Comparison of ENCODE assay signal across 8 cellular contexts in genomic region chr3:12965999-12966846, GRCh38.
A peak's percentile ranks its signal among the peaks of the same experiment; 100 is the strongest.
DNase-seq lines count a peak whose midpoint lies in the region; ATAC-seq and TF ChIP-seq lines count a peak whose summit lies in the region.

No MANE protein-coding gene starts in this region.

- H3K4me1 ChIP-seq in body of pancreas (peaks cover 65% of the 10 kb centered on the region), lung (ENCODE audit: control insufficient read depth in 2 of 2, insufficient read depth in 2 of 2, low read length in 2 of 2) (peaks cover 36 to 49% of the 10 kb centered on the region in 2 donors), tibial nerve (peaks cover 3 to 76% (median 51%) of the 10 kb centered on the region in 4 donors)

- no peak overlapping the region for H3K27ac Mint-ChIP-seq in activated CD4-positive, alpha-beta memory T cell treated with anti-CD3 and anti-CD28 coated beads for 36 hours
- no peak overlapping the region for H3K27ac Mint-ChIP-seq in activated CD4-positive, alpha-beta memory T cell treated with anti-CD3 and anti-CD28 coated beads, Interleukin-2, amount 10 ng/mL, durations not matched to agents 7 days and 5 days

- H3K36me3 ChIP-seq in body of pancreas (replicated peaks in 1 of 2; ENCODE audit: insufficient read depth in 1 of 2, low read depth in 2 of 2) (no peaks in the 10 kb centered on the region), lung (ENCODE audit: control insufficient read depth in 2 of 2, insufficient read depth in 2 of 2, low read length in 2 of 2) (peaks cover 0 to 3% of the 10 kb centered on the region in 2 donors), tibial nerve (no peaks in the 10 kb centered on the region)

- H3K4me1 Mint-ChIP-seq in activated CD4-positive, alpha-beta memory T cell treated with anti-CD3 and anti-CD28 coated beads for 36 hours (ENCODE audit: low read depth) = peaks cover 73% of the 10 kb centered on the region
- H3K4me1 Mint-ChIP-seq in activated CD4-positive, alpha-beta memory T cell treated with anti-CD3 and anti-CD28 coated beads, Interleukin-2, amount 10 ng/mL, durations not matched to agents 7 days and 5 days = peaks cover 69% of the 10 kb centered on the region

- no peaks in the 10 kb centered on the region for H3K36me3 Mint-ChIP-seq in activated CD4-positive, alpha-beta memory T cell treated with anti-CD3 and anti-CD28 coated beads for 36 hours
- H3K36me3 Mint-ChIP-seq in activated CD4-positive, alpha-beta memory T cell treated with anti-CD3 and anti-CD28 coated beads, Interleukin-2, amount 10 ng/mL, durations not matched to agents 7 days and 5 days (ENCODE audit: low read depth) = peaks cover 45% of the 10 kb centered on the region

- TF ChIP-seq POLR2A in body of pancreas (IDR thresholded peaks at IDR 0.05) (no peak), tibial nerve (IDR thresholded peaks at IDR 0.05) (no peak)

- no peaks in the 10 kb centered on the region for H3K9me3 Mint-ChIP-seq in activated CD4-positive, alpha-beta memory T cell treated with anti-CD3 and anti-CD28 coated beads for 36 hours
- H3K9me3 Mint-ChIP-seq in activated CD4-positive, alpha-beta memory T cell treated with anti-CD3 and anti-CD28 coated beads, Interleukin-2, amount 10 ng/mL, durations not matched to agents 7 days and 5 days = no peaks in the 10 kb centered on the region

- WGBS in body of pancreas, 2 donors = 58 to 61% methylated on average over 8 to 11 of the region's 11 CpGs
- 60 to 70% methylated on average over 11 of the region's 11 CpGs for WGBS in lung, 2 donors
- WGBS in tibial nerve, 2 donors = 40 to 53% methylated on average over 11 of the region's 11 CpGs

- H3K9me3 ChIP-seq in body of pancreas (no peaks in the 10 kb centered on the region), lung (ENCODE audit: control insufficient read depth in 2 of 2, insufficient read depth in 1 of 2, low read length in 1 of 2) (no peaks in the 10 kb centered on the region), tibial nerve (no peaks in the 10 kb centered on the region)

- CTCF ChIA-PET in activated CD4-positive, alpha-beta memory T cell treated with anti-CD3 and anti-CD28 coated beads for 36 hours (lab: Charles Lee) = interaction anchor here (0.7 to 8.0 kb wide), 6 partner anchors 17 to 156 kb away, joined by 3 to 53 read pairs (median 3); no protein-coding TSS in a partner anchor
- CTCF ChIA-PET in activated CD4-positive, alpha-beta memory T cell treated with anti-CD3 and anti-CD28 coated beads, Interleukin-2, amount 10 ng/mL, durations not matched to agents 7 days and 5 days (lab: Charles Lee) = interaction anchor here (0.8 to 2.0 kb wide), 4 partner anchors 16 to 124 kb away, joined by 4 to 7 read pairs (median 4); no protein-coding TSS in a partner anchor

- H3K27me3 Mint-ChIP-seq in activated CD4-positive, alpha-beta memory T cell treated with anti-CD3 and anti-CD28 coated beads for 36 hours = no peaks in the 10 kb centered on the region
- no peaks in the 10 kb centered on the region for H3K27me3 Mint-ChIP-seq in activated CD4-positive, alpha-beta memory T cell treated with anti-CD3 and anti-CD28 coated beads, Interleukin-2, amount 10 ng/mL, durations not matched to agents 7 days and 5 days

- ATAC-seq in body of pancreas (no peak), lung (ENCODE audit: insufficient read depth, low FRiP score) (no peak), GM21515 (IDR thresholded peaks at IDR 0.05; ENCODE audit: unreplicated experiment) (no peak)

- TF ChIP-seq EP300 in tibial nerve (IDR thresholded peaks at IDR 0.05) = no peak

- TF ChIP-seq CTCF in body of pancreas (IDR thresholded peaks at IDR 0.05) (no peak), lung (IDR thresholded peaks at IDR 0.05; ENCODE audit: control extremely low read depth, extremely low read depth) (no peak), tibial nerve (IDR thresholded peaks at IDR 0.05) (no peak)

- no peaks in the 10 kb centered on the region for H3K27me3 ChIP-seq in body of pancreas
- no peaks in the 10 kb centered on the region for H3K27me3 ChIP-seq in lung (ENCODE audit: control insufficient read depth, insufficient read depth)
- H3K27me3 ChIP-seq in tibial nerve = no peaks in the 10 kb centered on the region

- H3K4me3 Mint-ChIP-seq in activated CD4-positive, alpha-beta memory T cell treated with anti-CD3 and anti-CD28 coated beads for 36 hours = peak overlapping the region; percentile 62
- H3K4me3 Mint-ChIP-seq in activated CD4-positive, alpha-beta memory T cell treated with anti-CD3 and anti-CD28 coated beads, Interleukin-2, amount 10 ng/mL, durations not matched to agents 7 days and 5 days = no peak overlapping the region

- DNase-seq in activated CD4-positive, alpha-beta memory T cell treated with anti-CD3 and anti-CD28 coated beads for 36 hours = no peak
- no peak for DNase-seq in activated CD4-positive, alpha-beta memory T cell treated with anti-CD3 and anti-CD28 coated beads, Interleukin-2, amount 10 ng/mL, durations not matched to agents 7 days and 5 days
- DNase-seq in body of pancreas (no peak), lung (ENCODE audit: low spot score) (no peak), tibial nerve (ENCODE audit: low spot score in 2 of 2) (no peak), occipital lobe (lab: John Stamatoyannopoulos, UW) (no peak), AML-193 (lab: John Stamatoyannopoulos, UW) (no peak)

- H3K27ac ChIP-seq in body of pancreas (peak overlapping the region in 3 of 4 donors; percentile 61 to 76 (median 76)), lung (ENCODE audit: low read depth in 1 of 2, low read length in 1 of 2) (peak overlapping the region in 1 of 2 donors; percentile 86), tibial nerve (peak overlapping the region in 2 of 4 donors; percentile 89)

- POLR2A ChIA-PET in activated CD4-positive, alpha-beta memory T cell treated with anti-CD3 and anti-CD28 coated beads for 36 hours (lab: Charles Lee) = interaction anchor here (1.1 kb wide), 2 partner anchors 17 to 29 kb away, joined by 3 read pairs; no protein-coding TSS in a partner anchor
- POLR2A ChIA-PET in activated CD4-positive, alpha-beta memory T cell treated with anti-CD3 and anti-CD28 coated beads, Interleukin-2, amount 10 ng/mL, durations not matched to agents 7 days and 5 days (lab: Charles Lee) = interaction anchor here (1.0 kb wide), 2 partner anchors 16 to 50 kb away, joined by 3 to 4 read pairs; no protein-coding TSS in a partner anchor

- H3K4me3 ChIP-seq in body of pancreas = no peak overlapping the region
- H3K4me3 ChIP-seq in lung = peak overlapping the region; percentile 73
- H3K4me3 ChIP-seq in tibial nerve = peak overlapping the region; percentile 78 to 98 (median 94)

- intact Hi-C loops in activated CD4-positive, alpha-beta memory T cell treated with anti-CD3 and anti-CD28 coated beads for 36 hours (cut with micrococcal nuclease) = no loop called here
- intact Hi-C loops in body of pancreas (cut with DNase I) = no loop called here

Comparison
In these comparisons a context has a peak if more than half of its experiments do, and no peak if none do; other contexts are left out.
1. H3K4me3 ChIP-seq: peak in lung (single experiment) and tibial nerve (4 of 4); none in body of pancreas (0 of 2).